In genomic region chr2:55419236-55419513, GRCh38 we compare ENCODE assay signal across 8 cellular contexts. TPM values are rescaled to one million over a fixed set of nuclear protein-coding genes. Genes with fewer than 3 reads are reported as not detected.
A peak's percentile ranks its signal among the peaks of the same experiment; 100 is the strongest.
DNase-seq lines count a peak whose midpoint lies in the region; ATAC-seq and TF ChIP-seq lines count a peak whose summit lies in the region.

No MANE protein-coding gene starts in this region.

- H3K4me2 ChIP-seq in mesenchymal stem cell (ENCODE audit: low read length, poor library complexity, severe bottlenecking), result peak overlapping the region; percentile 96

- no peak for ATAC-seq in GM18519 (IDR thresholded peaks at IDR 0.05; ENCODE audit: low FRiP score, unreplicated experiment)

- WGBS in mesenchymal stem cell, result 0% methylated on average over 14 of the region's 14 CpGs
- WGBS in testis, 2 donors, result 0 to 2% methylated on average over 14 of the region's 14 CpGs

- H4K91ac ChIP-seq in mesenchymal stem cell (ENCODE audit: low read length), result peak overlapping the region; percentile 48

- CTCF ChIA-PET in HEK293T (lab: Yijun Ruan, JAX), result no interaction called here

- peak overlapping the region in 1 of 2 experiments; percentile 99 for H3K14ac ChIP-seq in mesenchymal stem cell (ENCODE audit: low read length in 2 of 2)

- H3K4me3 ChIP-seq in SK-N-MC (peak overlapping the region; percentile 81), duodenal mucosa (ENCODE audit: low read depth in 1 of 2, low read length in 2 of 2) (peak overlapping the region; percentile 91 to 92), mesenchymal stem cell (ENCODE audit: insufficient read depth in 1 of 2, low read depth in 1 of 2, low read length in 2 of 2) (peak overlapping the region; percentile 79 to 94), testis (peak overlapping the region; percentile 88 to 90)

- peaks cover 9% of the 10 kb centered on the region for H3K79me1 ChIP-seq in mesenchymal stem cell (replicated peaks; ENCODE audit: low read length, poor library complexity, severe bottlenecking)

- H3K9me3 ChIP-seq in SK-N-MC (ENCODE audit: low read depth, low read length) (no peaks in the 10 kb centered on the region), duodenal mucosa (ENCODE audit: control insufficient read depth in 1 of 2, low read length in 2 of 2) (no peaks in the 10 kb centered on the region), mesenchymal stem cell (ENCODE audit: control insufficient read depth, low read length) (no peaks in the 10 kb centered on the region), testis (no peaks in the 10 kb centered on the region)

- H2BK5ac ChIP-seq in mesenchymal stem cell (ENCODE audit: low read depth, low read length, poor library complexity, severe bottlenecking), result peak overlapping the region; percentile 71

- POLR2A ChIA-PET in HEK293T (lab: Yijun Ruan, JAX), result interaction anchor here (0.7 to 2.1 kb wide), 7 partner anchors 8 to 198 kb away, joined by 3 to 15 read pairs (median 3); partner anchors contain the start of genes CFAP36 and PPP4R3B

- no peak for TF ChIP-seq POLR2A in testis (IDR thresholded peaks at IDR 0.05)

- DNase-seq in DMS 273 (lab: John Stamatoyannopoulos, UW; ENCODE audit: unreplicated experiment) (peak; percentile 87), HEK293T (ENCODE audit: extremely low spot score) (peak; percentile 36), SK-N-MC (ENCODE audit: low read depth, low spot score) (no peak), mesenchymal stem cell (peak; percentile 62), testis (no peak), ureter (ENCODE audit: low spot score) (no peak)

- H3K27ac ChIP-seq in SK-N-MC, result peak overlapping the region; percentile 80
- H3K27ac ChIP-seq in duodenal mucosa (ENCODE audit: low read depth, low read length), result peak overlapping the region; percentile 67
- H3K27ac ChIP-seq in mesenchymal stem cell (ENCODE audit: low read length, poor library complexity, severe bottlenecking), result peak overlapping the region; percentile 92
- peak overlapping the region; percentile 87 to 97 for H3K27ac ChIP-seq in testis

- H3K9ac ChIP-seq in SK-N-MC (ENCODE audit: insufficient read length), result peak overlapping the region; percentile 89
- peak overlapping the region; percentile 53 to 75 for H3K9ac ChIP-seq in duodenal mucosa (ENCODE audit: low read depth in 1 of 2, low read length in 2 of 2)
- H3K9ac ChIP-seq in mesenchymal stem cell (ENCODE audit: low read length), result peak overlapping the region; percentile 94

- H3K4ac ChIP-seq in mesenchymal stem cell (ENCODE audit: low read depth in 1 of 2, low read length in 2 of 2), result peak overlapping the region; percentile 65 to 84

- peak overlapping the region in 1 of 2 experiments; percentile 77 for H3K23ac ChIP-seq in mesenchymal stem cell (ENCODE audit: low read length in 2 of 2)

- intact Hi-C loops in testis (cut with DNase I; ENCODE audit: low total_unique reads), result no loop called here

- H2BK15ac ChIP-seq in mesenchymal stem cell (ENCODE audit: low read depth, poor library complexity, severe bottlenecking), result peak overlapping the region; percentile 96

- peak overlapping the region; percentile 7 for H4K8ac ChIP-seq in mesenchymal stem cell (ENCODE audit: low read length)

- H2BK120ac ChIP-seq in mesenchymal stem cell (ENCODE audit: low read depth, low read length), result peak overlapping the region; percentile 54

- no peak overlapping the region for H2AK5ac ChIP-seq in mesenchymal stem cell (ENCODE audit: low read length, severe bottlenecking)

- H3K4me1 ChIP-seq in duodenal mucosa (ENCODE audit: control insufficient read depth in 1 of 2, insufficient read depth in 2 of 2, low read length in 2 of 2) (peaks cover 0 to 11% of the 10 kb centered on the region in 2 donors), mesenchymal stem cell (ENCODE audit: control insufficient read depth, insufficient read depth, low read depth, low read length) (no peaks in the 10 kb centered on the region), testis (peaks cover 13% of the 10 kb centered on the region)

- H2BK12ac ChIP-seq in mesenchymal stem cell (ENCODE audit: low read length in 2 of 2), result peak overlapping the region; percentile 6 to 98

- peak overlapping the region; percentile 95 to 98 for H3K18ac ChIP-seq in mesenchymal stem cell (ENCODE audit: low read depth in 1 of 2, low read length in 2 of 2)

- H3K36me3 ChIP-seq in SK-N-MC (ENCODE audit: insufficient read depth, low read length) (no peaks in the 10 kb centered on the region), duodenal mucosa (ENCODE audit: control insufficient read depth in 1 of 2, insufficient read depth in 2 of 2, low read length in 2 of 2) (no peaks in the 10 kb centered on the region), mesenchymal stem cell (ENCODE audit: control insufficient read depth in 1 of 2, insufficient read depth in 2 of 2, low read depth in 1 of 2, low read length in 2 of 2) (peaks cover 0 to 3% of the 10 kb centered on the region in 2 experiments), testis (ENCODE audit: low read depth, missing control alignments) (no peaks in the 10 kb centered on the region)

- no peak for TF ChIP-seq CTCF in testis (IDR thresholded peaks at IDR 0.05)

- peak overlapping the region; percentile 99 for H2AFZ ChIP-seq in mesenchymal stem cell (ENCODE audit: low read depth, low read length)

- H3K27me3 ChIP-seq in duodenal mucosa (ENCODE audit: control insufficient read depth in 1 of 2, insufficient read depth in 2 of 2, low read length in 2 of 2) (no peaks in the 10 kb centered on the region), mesenchymal stem cell (ENCODE audit: control insufficient read depth in 1 of 2, insufficient read depth in 1 of 2, low read length in 2 of 2) (no peaks in the 10 kb centered on the region), testis (no peaks in the 10 kb centered on the region)

TF ChIP-seq in HEK293T, 16 proteins besides CTCF, POLR2A, EP300 and RAD21:
- peak; percentile 92 for TF ChIP-seq L3MBTL2 (conservative IDR thresholded peaks at IDR 0.05)
- TF ChIP-seq NFRKB (IDR thresholded peaks at IDR 0.05), result no peak
TF ChIP-seq in HEK293T: peak in this region for 1.

RNA-seq across cellular contexts. Expression of gene CCDC88A, which starts 0.5 kb away (rescaled TPM):
- polyA plus RNA-seq in mesenchymal stem cell (2013, experiment 1 of 2), result 47.3 TPM
- polyA plus RNA-seq in mesenchymal stem cell (2013, experiment 2 of 2), result 43.5 TPM
- total RNA-seq in testis (100 to 1,000 TPM; 121 to 180 TPM), ureter (51.0 TPM)
- 26.5 TPM for polyA plus RNA-seq in testis (ENCODE audit: insufficient read depth, low read depth, low replicate concordance)

Comparison
In these comparisons a context has a peak if more than half of its experiments do, and no peak if none do; other contexts are left out.
1. DNase-seq: peak in DMS 273 (single experiment), HEK293T (single experiment) and mesenchymal stem cell (single experiment); none in SK-N-MC (single experiment), testis (single experiment) and ureter (single experiment).
2. Peak in every context shown above with its lines, with median percentiles within 50 percentile points of each other: H3K27ac ChIP-seq, H3K4me3 ChIP-seq and H3K9ac ChIP-seq.